1 cellular context compared by ENCODE assay signal in the genomic region with DNA sequence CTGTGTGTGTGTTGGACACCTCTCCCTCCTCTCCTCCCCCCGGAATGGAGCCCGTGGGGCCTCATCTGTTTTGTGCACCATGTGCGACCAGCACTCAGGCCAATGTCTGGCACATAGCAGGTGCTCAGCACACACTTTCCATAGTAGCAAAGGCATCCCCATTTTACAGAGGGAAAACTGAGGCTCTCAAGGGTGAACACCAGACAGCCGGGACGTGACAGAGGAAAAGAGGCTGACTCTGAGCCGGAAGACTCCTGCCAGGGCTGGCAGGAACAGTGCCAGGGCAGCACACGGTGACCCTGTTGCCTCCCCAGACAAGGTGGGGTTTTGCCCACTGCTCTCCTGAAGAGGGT.
TF ChIP-seq lines count a peak whose summit lies in the region.

No MANE protein-coding gene starts in this region.

TF ChIP-seq in HEK293, 187 proteins besides CTCF, POLR2A, EP300 and RAD21 (continued from another document):
- TF ChIP-seq PRDM4 (tag by site-specific recombination; IDR thresholded peaks at IDR 0.05) (no peak), ZNF391 (tag by site-specific recombination; IDR thresholded peaks at IDR 0.05; ENCODE audit: borderline replicate concordance, low read depth) (no peak), ZNF280D (tag by site-specific recombination; IDR thresholded peaks at IDR 0.05) (no peak), SETDB1 (IDR thresholded peaks at IDR 0.05; ENCODE audit: insufficient read length, low read length) (no peak), ZFP41 (tag by site-specific recombination; IDR thresholded peaks at IDR 0.05; ENCODE audit: borderline replicate concordance) (no peak), ZNF747 (tag by site-specific recombination; IDR thresholded peaks at IDR 0.05) (no peak), ZNF10 (tag by site-specific recombination; IDR thresholded peaks at IDR 0.05) (no peak), MZF1 (tag by site-specific recombination; IDR thresholded peaks at IDR 0.05; ENCODE audit: borderline replicate concordance) (no peak), ZNF529 (tag by site-specific recombination; IDR thresholded peaks at IDR 0.05; ENCODE audit: insufficient replicate concordance) (no peak), ZSCAN16 (tag by site-specific recombination; IDR thresholded peaks at IDR 0.05) (peak; percentile 98), ZNF239 (tag by site-specific recombination; IDR thresholded peaks at IDR 0.05) (no peak), KLF1 (tag by site-specific recombination; IDR thresholded peaks at IDR 0.05) (peak; percentile 39; the same call in 1 of the 2 replicates), GFI1B (tag by site-specific recombination; IDR thresholded peaks at IDR 0.05) (no peak), ZFP69B (tag by site-specific recombination; IDR thresholded peaks at IDR 0.05) (no peak), ZBTB17 (tag by site-specific recombination; IDR thresholded peaks at IDR 0.05) (no peak), ZNF501 (tag by site-specific recombination; IDR thresholded peaks at IDR 0.05) (no peak), ZNF48 (tag by site-specific recombination; IDR thresholded peaks at IDR 0.05) (no peak)
- TF ChIP-seq, protein P1, sequence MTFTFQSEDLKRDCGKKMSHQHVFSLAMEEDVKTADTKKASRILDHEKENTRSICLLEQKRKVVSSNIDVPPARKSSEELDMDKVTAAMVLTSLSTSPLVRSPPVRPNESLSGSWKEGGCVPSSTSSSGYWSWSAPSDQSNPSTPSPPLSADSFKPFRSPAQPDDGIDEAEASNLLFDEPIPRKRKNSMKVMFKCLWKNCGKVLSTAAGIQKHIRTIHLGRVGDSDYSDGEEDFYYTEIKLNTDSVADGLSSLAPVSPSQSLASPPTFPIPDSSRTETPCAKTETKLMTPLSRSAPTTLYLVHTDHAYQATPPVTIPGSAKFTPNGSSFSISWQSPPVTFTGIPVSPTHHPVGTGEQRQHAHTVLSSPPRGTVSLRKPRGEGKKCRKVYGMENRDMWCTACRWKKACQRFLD (tag by site-specific recombination; IDR thresholded peaks at IDR 0.05), result no peak
- TF ChIP-seq, protein P2, sequence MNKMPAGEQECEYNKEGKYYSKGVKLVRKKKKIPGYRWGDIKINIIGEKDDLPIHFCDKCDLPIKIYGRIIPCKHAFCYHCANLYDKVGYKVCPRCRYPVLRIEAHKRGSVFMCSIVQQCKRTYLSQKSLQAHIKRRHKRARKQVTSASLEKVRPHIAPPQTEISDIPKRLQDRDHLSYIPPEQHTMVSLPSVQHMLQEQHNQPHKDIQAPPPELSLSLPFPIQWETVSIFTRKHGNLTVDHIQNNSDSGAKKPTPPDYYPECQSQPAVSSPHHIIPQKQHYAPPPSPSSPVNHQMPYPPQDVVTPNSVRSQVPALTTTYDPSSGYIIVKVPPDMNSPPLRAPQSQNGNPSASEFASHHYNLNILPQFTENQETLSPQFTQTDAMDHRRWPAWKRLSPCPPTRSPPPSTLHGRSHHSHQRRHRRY (tag by site-specific recombination; IDR thresholded peaks at IDR 0.05), result no peak
- TF ChIP-seq, protein P3, sequence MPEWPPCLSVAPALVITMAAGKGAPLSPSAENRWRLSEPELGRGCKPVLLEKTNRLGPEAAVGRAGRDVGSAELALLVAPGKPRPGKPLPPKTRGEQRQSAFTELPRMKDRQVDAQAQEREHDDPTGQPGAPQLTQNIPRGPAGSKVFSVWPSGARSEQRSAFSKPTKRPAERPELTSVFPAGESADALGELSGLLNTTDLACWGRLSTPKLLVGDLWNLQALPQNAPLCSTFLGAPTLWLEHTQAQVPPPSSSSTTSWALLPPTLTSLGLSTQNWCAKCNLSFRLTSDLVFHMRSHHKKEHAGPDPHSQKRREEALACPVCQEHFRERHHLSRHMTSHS (tag by site-specific recombination; IDR thresholded peaks at IDR 0.05), result no peak
- TF ChIP-seq, protein P4, sequence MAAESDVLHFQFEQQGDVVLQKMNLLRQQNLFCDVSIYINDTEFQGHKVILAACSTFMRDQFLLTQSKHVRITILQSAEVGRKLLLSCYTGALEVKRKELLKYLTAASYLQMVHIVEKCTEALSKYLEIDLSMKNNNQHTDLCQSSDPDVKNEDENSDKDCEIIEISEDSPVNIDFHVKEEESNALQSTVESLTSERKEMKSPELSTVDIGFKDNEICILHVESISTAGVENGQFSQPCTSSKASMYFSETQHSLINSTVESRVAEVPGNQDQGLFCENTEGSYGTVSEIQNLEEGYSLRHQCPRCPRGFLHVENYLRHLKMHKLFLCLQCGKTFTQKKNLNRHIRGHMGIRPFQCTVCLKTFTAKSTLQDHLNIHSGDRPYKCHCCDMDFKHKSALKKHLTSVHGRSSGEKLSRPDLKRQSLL (tag by site-specific recombination; IDR thresholded peaks at IDR 0.05), result no peak
- TF ChIP-seq, protein P5, sequence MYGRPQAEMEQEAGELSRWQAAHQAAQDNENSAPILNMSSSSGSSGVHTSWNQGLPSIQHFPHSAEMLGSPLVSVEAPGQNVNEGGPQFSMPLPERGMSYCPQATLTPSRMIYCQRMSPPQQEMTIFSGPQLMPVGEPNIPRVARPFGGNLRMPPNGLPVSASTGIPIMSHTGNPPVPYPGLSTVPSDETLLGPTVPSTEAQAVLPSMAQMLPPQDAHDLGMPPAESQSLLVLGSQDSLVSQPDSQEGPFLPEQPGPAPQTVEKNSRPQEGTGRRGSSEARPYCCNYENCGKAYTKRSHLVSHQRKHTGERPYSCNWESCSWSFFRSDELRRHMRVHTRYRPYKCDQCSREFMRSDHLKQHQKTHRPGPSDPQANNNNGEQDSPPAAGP (tag by site-specific recombination; IDR thresholded peaks at IDR 0.05), result 0 out of 2 replicates have a peak, but pooled peaks have one; percentile 29
TF ChIP-seq in HEK293: peak in this region for 4.
